ENCODE assay signal across 8 cellular contexts in the genomic region with DNA sequence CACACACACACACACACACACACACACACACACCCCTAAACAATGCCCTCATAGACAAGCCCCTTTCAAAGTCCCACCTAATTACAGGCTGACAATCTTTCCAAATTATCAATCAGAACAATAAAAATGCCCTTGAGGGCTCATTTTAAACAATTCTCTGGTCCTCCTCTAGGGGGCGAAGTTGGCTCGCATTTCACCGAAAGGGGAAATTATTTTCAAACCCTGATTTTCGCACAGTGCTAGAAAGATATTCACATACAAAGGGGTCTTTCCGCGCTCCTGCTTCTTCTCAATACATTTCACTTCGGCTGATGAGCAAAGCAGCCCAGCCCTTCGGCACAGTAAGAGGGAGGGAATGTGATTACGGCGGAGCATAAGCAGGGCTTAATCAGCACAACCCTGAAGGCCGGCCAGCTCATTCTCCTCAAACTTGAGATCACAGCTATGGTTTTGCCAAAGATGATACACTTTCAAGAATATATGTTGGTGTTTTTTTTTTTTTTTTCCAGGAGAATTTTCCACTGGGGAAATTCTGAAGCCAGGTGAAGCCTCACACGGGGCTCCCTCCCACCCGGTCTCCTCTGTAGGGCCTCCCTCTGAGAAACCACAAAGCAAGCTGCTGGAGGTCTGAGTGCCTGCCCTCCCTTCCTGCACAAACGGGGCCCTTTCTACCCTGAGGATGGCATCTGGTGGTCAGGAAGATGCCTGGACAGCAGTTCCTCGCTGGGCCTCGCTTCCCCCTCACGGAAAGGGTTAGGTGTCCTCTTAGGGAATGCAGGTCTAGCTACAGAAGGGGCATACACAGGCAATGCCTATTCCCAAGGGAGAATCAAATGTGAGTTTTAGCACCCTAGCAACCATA.
A peak's percentile ranks its signal among the peaks of the same experiment; 100 is the strongest.
DNase-seq lines count a peak whose midpoint lies in the region; ATAC-seq, FAIRE-seq and TF ChIP-seq lines count a peak whose summit lies in the region.

No MANE protein-coding gene starts in this region.

- no peaks in the 10 kb centered on the region for H3K36me3 Mint-ChIP-seq in activated CD8-positive, alpha-beta T cell treated with anti-CD3 and anti-CD28 coated beads for 36 hours (ENCODE audit: low read depth)
- no peaks in the 10 kb centered on the region for H3K36me3 Mint-ChIP-seq in naive thymus-derived CD8-positive, alpha-beta T cell

- DNase-seq in DMS53 (lab: John Stamatoyannopoulos, UW) (peak; percentile 73), H54 (ENCODE audit: insufficient read length, low spot score) (no peak), NCI-H2227 treated with DMSO at 0.1 percent for 48 hours (lab: John Stamatoyannopoulos, UW) (peak; percentile 46), fibroblast of gingiva (ENCODE audit: low read depth) (peak; percentile 69), transverse colon (no peak), NCI-H187 treated with DMSO at 0.1 percent for 48 hours (lab: John Stamatoyannopoulos, UW) (no peak)
- peak; percentile 56 for DNase-seq in activated CD8-positive, alpha-beta T cell treated with anti-CD3 and anti-CD28 coated beads for 36 hours
- DNase-seq in naive thymus-derived CD8-positive, alpha-beta T cell, result peak in 9 of 10 donors; percentile 2 to 56 (median 30)

- peak overlapping the region; percentile 12 to 41 (median 29) for H3K27ac ChIP-seq in transverse colon

- H3K27ac Mint-ChIP-seq in activated CD8-positive, alpha-beta T cell treated with anti-CD3 and anti-CD28 coated beads for 36 hours, result no peak overlapping the region
- peak overlapping the region in 1 of 10 donors; percentile 71 for H3K27ac Mint-ChIP-seq in naive thymus-derived CD8-positive, alpha-beta T cell

- FAIRE-seq in H54 (lab: Jason Lieb, UNC), result peak; percentile 86

- peak; percentile 74 for ATAC-seq in activated CD8-positive, alpha-beta T cell treated with anti-CD3 and anti-CD28 coated beads for 36 hours
- peak; percentile 51 to 68 for ATAC-seq in naive thymus-derived CD8-positive, alpha-beta T cell

- peaks cover 27% of the 10 kb centered on the region for H3K27me3 Mint-ChIP-seq in activated CD8-positive, alpha-beta T cell treated with anti-CD3 and anti-CD28 coated beads for 36 hours
- H3K27me3 Mint-ChIP-seq in naive thymus-derived CD8-positive, alpha-beta T cell, result peaks cover 5 to 55% (median 28%) of the 10 kb centered on the region in 5 donors

- H3K4me1 ChIP-seq in transverse colon, result peaks cover 2 to 38% (median 8%) of the 10 kb centered on the region in 4 donors

- H3K9me3 Mint-ChIP-seq in activated CD8-positive, alpha-beta T cell treated with anti-CD3 and anti-CD28 coated beads for 36 hours, result no peaks in the 10 kb centered on the region
- no peaks in the 10 kb centered on the region for H3K9me3 Mint-ChIP-seq in naive thymus-derived CD8-positive, alpha-beta T cell

- intact Hi-C loops in activated CD8-positive, alpha-beta T cell treated with anti-CD3 and anti-CD28 coated beads for 36 hours (cut with micrococcal nuclease), result no loop called here
- intact Hi-C loops in transverse colon (cut with DNase I; ENCODE audit: low total_unique reads), result loop anchor here (5.0 kb wide), 1 partner anchor 66 kb away; a partner anchor contains a TSS

- TF ChIP-seq EP300 in transverse colon (IDR thresholded peaks at IDR 0.05; ENCODE audit: low read depth), result no peak

- no peaks in the 10 kb centered on the region for H3K36me3 ChIP-seq in transverse colon

- CTCF ChIA-PET in activated CD8-positive, alpha-beta T cell treated with anti-CD3 and anti-CD28 coated beads for 36 hours (lab: Charles Lee), result interaction anchor here (0.6 to 6.7 kb wide), 35 partner anchors 8 to 676 kb away, joined by 3 to 49 read pairs (median 4); no protein-coding TSS in a partner anchor

- no peaks in the 10 kb centered on the region for H3K9me3 ChIP-seq in transverse colon

- WGBS in transverse colon (ENCODE audit: low coverage in 1 of 2), 2 donors, result 6 to 39% methylated on average over 3 to 17 of the region's 17 CpGs

- POLR2A ChIA-PET in activated CD8-positive, alpha-beta T cell treated with anti-CD3 and anti-CD28 coated beads for 36 hours (lab: Charles Lee), result interaction anchor here (1.0 to 1.6 kb wide), 2 partner anchors 81 to 129 kb away, joined by 3 to 4 read pairs; a partner anchor contains a TSS
- POLR2A ChIA-PET in naive thymus-derived CD8-positive, alpha-beta T cell (lab: Charles Lee), result interaction anchor here (0.6 to 1.3 kb wide), 2 partner anchors 10 to 81 kb away, joined by 3 to 4 read pairs; a partner anchor contains a TSS

- H3K4me3 Mint-ChIP-seq in activated CD8-positive, alpha-beta T cell treated with anti-CD3 and anti-CD28 coated beads for 36 hours, result no peak overlapping the region
- H3K4me3 Mint-ChIP-seq in naive thymus-derived CD8-positive, alpha-beta T cell, result peak overlapping the region; percentile 48 to 84 (median 74)

- TF ChIP-seq CTCF in activated CD8-positive, alpha-beta T cell treated with anti-CD3 and anti-CD28 coated beads for 36 hours (IDR thresholded peaks at IDR 0.05), result peak; percentile 66
- TF ChIP-seq CTCF in transverse colon (IDR thresholded peaks at IDR 0.05), result peak; percentile 68 to 89 (median 81)

- peaks cover 28% of the 10 kb centered on the region for H3K4me1 Mint-ChIP-seq in activated CD8-positive, alpha-beta T cell treated with anti-CD3 and anti-CD28 coated beads for 36 hours (ENCODE audit: low read depth)
- peaks cover 2 to 10% (median 5%) of the 10 kb centered on the region in 4 donors for H3K4me1 Mint-ChIP-seq in naive thymus-derived CD8-positive, alpha-beta T cell

- no peak overlapping the region for H3K4me3 ChIP-seq in transverse colon

- in situ Hi-C loops in transverse colon (cut with MboI; ENCODE audit: low pct_ligation_motif_present in 1 of 4, low pct_unique_long_range_greater_than_20kb in 1 of 4, low sequenced_read_pairs in 3 of 4), result loop anchor here (10.0 kb wide), 4 partner anchors 58 to 348 kb away; no protein-coding TSS in a partner anchor

- H3K27me3 ChIP-seq in transverse colon, result no peaks in the 10 kb centered on the region

- TF ChIP-seq POLR2A in H54 (IDR thresholded peaks at IDR 0.05; ENCODE audit: low read depth, low read length) (no peak), transverse colon (IDR thresholded peaks at IDR 0.05) (no peak)

Comparison
In these comparisons a context has a peak if more than half of its experiments do, and no peak if none do; other contexts are left out.
1. DNase-seq: peak in DMS53 (single experiment), NCI-H2227 treated with DMSO at 0.1 percent for 48 hours (single experiment), activated CD8-positive, alpha-beta T cell treated with anti-CD3 and anti-CD28 coated beads for 36 hours (single experiment), fibroblast of gingiva (single experiment) and naive thymus-derived CD8-positive, alpha-beta T cell (9 of 10); none in H54 (single experiment), transverse colon (single experiment) and NCI-H187 treated with DMSO at 0.1 percent for 48 hours (single experiment).